In the genomic region with DNA sequence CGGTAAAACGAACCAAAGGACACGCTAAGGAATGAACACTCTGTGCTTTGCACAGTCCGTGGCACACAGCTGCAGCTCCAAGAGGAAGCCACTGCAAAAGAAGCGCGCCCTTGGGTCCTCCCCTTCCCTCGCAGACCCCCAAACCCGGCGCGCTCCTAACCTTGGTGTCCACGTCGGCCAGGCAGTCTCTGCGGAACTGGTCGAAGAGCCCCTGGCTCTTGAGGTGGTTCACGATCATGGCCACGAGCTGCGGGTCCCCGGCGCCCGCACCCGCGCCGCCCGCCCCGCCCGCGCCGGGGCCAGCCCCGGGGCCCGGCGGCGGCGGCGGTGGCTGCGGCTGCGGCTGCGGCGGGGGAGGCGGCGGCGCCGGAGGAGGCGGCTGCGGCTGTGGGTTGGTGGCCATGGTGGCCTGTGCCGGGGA, we compare ENCODE assay signal across 8 cellular contexts.
DNase-seq lines count a peak whose midpoint lies in the region; ATAC-seq lines count a peak whose summit lies in the region.

No MANE protein-coding gene starts in this region.

- no peaks in the 10 kb centered on the region for H3K9me3 Mint-ChIP-seq in activated naive CD4-positive, alpha-beta T cell treated with anti-CD3 and anti-CD28 coated beads, Interleukin-2, amount 50 U/mL, for 24 hours

- peaks cover 53% of the 10 kb centered on the region for H3K4me1 Mint-ChIP-seq in activated naive CD4-positive, alpha-beta T cell treated with anti-CD3 and anti-CD28 coated beads, Interleukin-2, amount 50 U/mL, for 24 hours

- H3K27ac Mint-ChIP-seq in activated naive CD4-positive, alpha-beta T cell treated with anti-CD3 and anti-CD28 coated beads, Interleukin-2, amount 50 U/mL, for 24 hours: peak overlapping the region; percentile 99

- peaks cover 2% of the 10 kb centered on the region for H3K36me3 Mint-ChIP-seq in activated naive CD4-positive, alpha-beta T cell treated with anti-CD3 and anti-CD28 coated beads, Interleukin-2, amount 50 U/mL, for 24 hours

- H3K27me3 Mint-ChIP-seq in activated naive CD4-positive, alpha-beta T cell treated with anti-CD3 and anti-CD28 coated beads, Interleukin-2, amount 50 U/mL, for 24 hours: no peaks in the 10 kb centered on the region

- DNase-seq in ELR (ENCODE audit: low read depth): peak; percentile 43
- DNase-seq in KG1 (lab: John Stamatoyannopoulos, UW): peak; percentile 51
- peak; percentile 7 to 15 for DNase-seq in stimulated activated CD4-positive, alpha-beta T cell treated with anti-CD3 and anti-CD28 coated beads, Interleukin-2, amount 100 ng/mL, for 48 hours
- no peak for DNase-seq in AML-193 (lab: John Stamatoyannopoulos, UW)
- DNase-seq in pons (ENCODE audit: low spot score): no peak

- peak; percentile 61 for ATAC-seq in GM21528 (IDR thresholded peaks at IDR 0.05; ENCODE audit: low FRiP score, unreplicated experiment)

- peak overlapping the region; percentile 99 for H3K4me3 ChIP-seq in iPS-11a (ENCODE audit: low read depth, low read length)

- H3K4me3 Mint-ChIP-seq in activated naive CD4-positive, alpha-beta T cell treated with anti-CD3 and anti-CD28 coated beads, Interleukin-2, amount 50 U/mL, for 24 hours: peak overlapping the region; percentile 98

Comparison
In these comparisons a context has a peak if more than half of its experiments do, and no peak if none do; other contexts are left out.
1. DNase-seq: peak in ELR (single experiment), KG1 (single experiment) and stimulated activated CD4-positive, alpha-beta T cell treated with anti-CD3 and anti-CD28 coated beads, Interleukin-2, amount 100 ng/mL, for 48 hours (2 of 2); none in AML-193 (0 of 2) and pons (single experiment).